Comparison of ENCODE assay signal across 13 cellular contexts in the genomic region with DNA sequence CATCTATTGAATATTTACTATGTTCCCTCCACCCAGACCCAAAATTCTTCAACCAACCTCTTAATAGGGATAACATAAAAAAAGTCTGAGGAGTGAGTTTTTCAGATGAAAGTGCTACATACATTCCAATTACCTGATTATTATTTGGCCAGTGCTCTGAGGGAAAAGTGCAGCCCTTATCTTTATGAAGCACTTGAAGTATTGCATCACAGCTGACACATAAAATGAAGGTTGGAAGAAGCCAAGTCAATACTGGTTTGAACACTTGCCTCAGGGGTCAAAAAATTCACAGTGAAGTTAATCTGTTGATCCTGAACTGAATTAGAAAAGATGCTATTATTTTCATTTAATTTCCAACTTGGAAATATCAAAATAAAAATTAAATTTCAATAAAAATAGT.
DNase-seq lines count a peak whose midpoint lies in the region; ATAC-seq, FAIRE-seq and TF ChIP-seq lines count a peak whose summit lies in the region.
"Had no signal": no experiment of that assay in that cellular context is flagged by ENCODE, and none has a peak within 500 bp of the region (broad histone marks: within the 10 kb centered on the region; RNA-seq: fewer than 3 reads in every experiment).

No MANE protein-coding gene starts in this region.

- peak overlapping the region; percentile 61 for H3K4me3 Mint-ChIP-seq in T-helper 17 cell
- H3K4me3 Mint-ChIP-seq: nephron had no signal

- TF ChIP-seq CTCF in fibroblast of lung (conservative IDR thresholded peaks at IDR 0.05 in 1 of 2, IDR thresholded peaks at IDR 0.05 in 1 of 2; ENCODE audit: low read depth in 1 of 2, low read length in 2 of 2), result no peak

- H2AFZ ChIP-seq in fibroblast of lung (ENCODE audit: low read length), result no peak overlapping the region

- ATAC-seq in T-helper 17 cell, result no peak

- H3K9me3 ChIP-seq in T-helper 17 cell (ENCODE audit: control insufficient read depth, low read length, poor library complexity, severe bottlenecking) (no peaks in the 10 kb centered on the region), fibroblast of lung (ENCODE audit: control insufficient read depth, insufficient read depth, low read depth, low read length) (no peaks in the 10 kb centered on the region)
- H3K9me3 ChIP-seq: spleen had no signal

- FAIRE-seq in A204.1 (lab: Jason Lieb, UNC), result peak; percentile 91
- FAIRE-seq: GM19239 had no signal

- no peak overlapping the region for H3K4me3 ChIP-seq in fibroblast of lung (replicated peaks in 1 of 4; ENCODE audit: control extremely low read depth in 1 of 4, insufficient read depth in 1 of 4, low read depth in 3 of 4, low read length in 4 of 4)
- H3K4me3 ChIP-seq: spleen had no signal

- no peaks in the 10 kb centered on the region for H3K4me1 ChIP-seq in fibroblast of lung (ENCODE audit: control insufficient read depth, extremely low read depth, insufficient read depth, low read length)

- peaks cover 62% of the 10 kb centered on the region for H3K4me1 Mint-ChIP-seq in T-helper 17 cell

- no peaks in the 10 kb centered on the region for H4K20me1 ChIP-seq in fibroblast of lung (ENCODE audit: control insufficient read depth, extremely low read depth, insufficient read depth, low read length)

- DNase-seq in EL (peak; percentile 64), T-helper 17 cell (no peak), fibroblast of lung (ENCODE audit: low read depth in 2 of 2) (peak; percentile 49 to 83), NCI-H187 treated with DMSO at 0.1 percent for 48 hours (lab: John Stamatoyannopoulos, UW) (no peak), OCI-M2 (lab: John Stamatoyannopoulos, UW; ENCODE audit: unreplicated experiment) (no peak), posterior cingulate gyrus (no peak)
- DNase-seq in stimulated activated CD8-positive, alpha-beta memory T cell treated with anti-CD3 and anti-CD28 coated beads, Interleukin-4, amount 100 ng/mL, for 48 hours, result no peak
- DNase-seq: activated CD4-positive, alpha-beta T cell treated with anti-CD3 and anti-CD28 coated beads, Interleukin-2, amount 50 U/mL, for 1 hour; spleen had no signal

- no peaks in the 10 kb centered on the region for H3K27me3 ChIP-seq in fibroblast of lung (ENCODE audit: control insufficient read depth, insufficient read depth, low read length)
- H3K27me3 ChIP-seq: spleen had no signal

- intact Hi-C loops in posterior cingulate gyrus (cut with DNase I), result no loop called here

- H3K27ac ChIP-seq in fibroblast of lung (ENCODE audit: insufficient read depth, low read length), result no peak overlapping the region
- H3K27ac ChIP-seq: C4-2B, spleen had no signal

- no peaks in the 10 kb centered on the region for H3K36me3 ChIP-seq in fibroblast of lung (ENCODE audit: control insufficient read depth, insufficient read depth, low read length)
- H3K36me3 ChIP-seq: spleen had no signal

- H3K4me2 ChIP-seq in fibroblast of lung (ENCODE audit: extremely low read depth, insufficient read depth, low read length), result no peak overlapping the region

- peaks cover 2% of the 10 kb centered on the region for H3K36me3 Mint-ChIP-seq in T-helper 17 cell (ENCODE audit: low read depth)

- H3K9ac ChIP-seq in fibroblast of lung (ENCODE audit: insufficient read depth, low read length), result no peak overlapping the region

- peak overlapping the region; percentile 96 for H3K27ac Mint-ChIP-seq in T-helper 17 cell
- H3K27ac Mint-ChIP-seq: nephron had no signal

- H3K27me3 Mint-ChIP-seq in T-helper 17 cell, result no peaks in the 10 kb centered on the region

- H3K79me2 ChIP-seq in fibroblast of lung (ENCODE audit: control insufficient read depth, insufficient read depth, low read length), result no peaks in the 10 kb centered on the region

Comparison
In these comparisons a context has a peak if more than half of its experiments do, and no peak if none do; other contexts are left out.
1. DNase-seq: peak in EL (single experiment) and fibroblast of lung (2 of 2); none in T-helper 17 cell (0 of 3), stimulated activated CD8-positive, alpha-beta memory T cell treated with anti-CD3 and anti-CD28 coated beads, Interleukin-4, amount 100 ng/mL, for 48 hours (single experiment), NCI-H187 treated with DMSO at 0.1 percent for 48 hours (single experiment), OCI-M2 (single experiment) and posterior cingulate gyrus (0 of 10).